Comparison of ENCODE assay signal across 18 cellular contexts in the genomic region with DNA sequence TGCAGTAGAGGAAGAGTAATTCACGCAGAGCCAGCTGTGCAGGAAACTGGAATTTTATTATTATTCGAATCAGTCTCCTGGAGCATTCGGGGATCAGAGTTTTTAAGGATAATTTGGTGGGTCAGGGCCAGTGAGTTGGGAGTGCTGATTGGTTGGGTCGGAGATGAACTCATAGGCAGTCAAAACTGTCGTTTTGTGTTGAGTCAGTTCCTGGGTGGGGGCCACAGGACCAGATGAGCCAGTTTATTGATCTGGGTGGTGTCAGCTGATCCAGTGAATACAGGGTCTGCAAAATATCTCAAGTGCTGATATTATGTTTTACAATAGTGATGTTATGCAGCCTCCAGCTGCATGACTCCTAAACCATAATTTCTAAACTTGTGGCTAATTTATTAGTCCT.
DNase-seq lines count a peak whose midpoint lies in the region; ATAC-seq and TF ChIP-seq lines count a peak whose summit lies in the region.
"Had no signal": no experiment of that assay in that cellular context is flagged by ENCODE, and none has a peak within 500 bp of the region (broad histone marks: within the 10 kb centered on the region; RNA-seq: fewer than 3 reads in every experiment).

No MANE protein-coding gene starts in this region.

- intact Hi-C loops in left ventricle myocardium inferior (cut with micrococcal nuclease) (no loop called here), left ventricle myocardium superior (cut with micrococcal nuclease) (no loop called here), PC-3 (cut with micrococcal nuclease) (no loop called here)

- H3K9me3 ChIP-seq in left ventricle myocardium inferior (replicated peaks) (peaks cover 5% of the 10 kb centered on the region), PC-3 (ENCODE audit: low read length) (0 out of 2 replicates have a peak, but pooled peaks cover 3% of the 10 kb centered on the region)

- H3K4me2 ChIP-seq in PC-3 (ENCODE audit: low read length), result peak overlapping the region; percentile 45; the same call in 1 of the 2 replicates

- BruUV-seq in PC-3 (replicated peaks; lab: Mats Ljungman, UMichigan), result no TSS peak

- no peak overlapping the region for H3K4me3 ChIP-seq in left ventricle myocardium inferior
- H3K4me3 ChIP-seq in PC-3 (ENCODE audit: low read length), result no peak overlapping the region
- no peak overlapping the region for H3K4me3 ChIP-seq in fibroblast of mammary gland (ENCODE audit: control insufficient read depth, low read depth, low read length)

- H3K4me3 Mint-ChIP-seq in type B pancreatic cell, result peak overlapping the region; percentile 29
- H3K4me3 Mint-ChIP-seq: B cell; CD4-positive, alpha-beta T cell had no signal

- peaks cover 11% of the 10 kb centered on the region for H3K9me3 Mint-ChIP-seq in type B pancreatic cell

- H4K20me1 ChIP-seq in PC-3 (ENCODE audit: low read length), result no peaks in the 10 kb centered on the region

- CTCF ChIA-PET in PC-3 (lab: Charles Lee), result no interaction called here

- H2AFZ ChIP-seq in PC-3 (ENCODE audit: low read length), result no peak overlapping the region

- no peaks in the 10 kb centered on the region for H3K27me3 Mint-ChIP-seq in type B pancreatic cell

- DNase-seq in left ventricle myocardium inferior, result no peak
- DNase-seq in left ventricle myocardium superior, result no peak
- peak; percentile 76 for DNase-seq in PC-3
- DNase-seq in fibroblast of mammary gland (ENCODE audit: low read depth), result peak; percentile 45
- DNase-seq in type B pancreatic cell (ENCODE audit: extremely low spot score, unreplicated experiment), result no peak
- DNase-seq in SW480 (ENCODE audit: low spot score), result no peak
- DNase-seq: 8988T; CD4-positive, alpha-beta T cell; IMR-90; NCI-H1105; NCI-H2081; NCI-H2171 treated with DMSO at 0.1 percent for 48 hours; NCI-H446 treated with DMSO at 0.1 percent for 48 hours; NK-92 treated with Interleukin-12 subunit alpha and Interleukin-12 subunit beta, amount 100 ng/mL, for 24 hours; RPMI8226 had no signal

- POLR2A ChIA-PET in PC-3 (lab: Charles Lee; ENCODE audit: unreplicated experiment), result interaction anchor here (0.6 kb wide), 1 partner anchor 15 kb away, joined by 10 read pairs; no protein-coding TSS in a partner anchor

- H3K4me1 ChIP-seq in left ventricle myocardium inferior (peaks cover 62% of the 10 kb centered on the region), PC-3 (ENCODE audit: insufficient read depth, low read length) (peaks cover 26% of the 10 kb centered on the region)

- no peaks in the 10 kb centered on the region for H3K9me2 ChIP-seq in PC-3 (replicated peaks; ENCODE audit: low read length)

- no peaks in the 10 kb centered on the region for H3K36me3 ChIP-seq in left ventricle myocardium inferior
- H3K36me3 ChIP-seq in PC-3 (ENCODE audit: low read depth, low read length), result no peaks in the 10 kb centered on the region

- H3F3A ChIP-seq in PC-3 (ENCODE audit: low read length, unreplicated experiment), result no peaks in the 10 kb centered on the region

- H3K79me2 ChIP-seq in PC-3 (ENCODE audit: low read length), result peaks cover 96% of the 10 kb centered on the region

- ATAC-seq in left ventricle myocardium superior (no peak), PC-3 (peak; percentile 78), HG03469 (IDR thresholded peaks at IDR 0.05; ENCODE audit: unreplicated experiment) (no peak), GM18907 (IDR thresholded peaks at IDR 0.05; ENCODE audit: unreplicated experiment) (no peak)

- H3K36me3 Mint-ChIP-seq in type B pancreatic cell, result peaks cover 21% of the 10 kb centered on the region

- peaks cover 47% of the 10 kb centered on the region for H3K4me1 Mint-ChIP-seq in type B pancreatic cell (ENCODE audit: unreplicated experiment)
- H3K4me1 Mint-ChIP-seq: B cell had no signal

- TF ChIP-seq CTCF in left ventricle myocardium inferior (IDR thresholded peaks at IDR 0.05; ENCODE audit: borderline replicate concordance) (no peak), PC-3 (conservative IDR thresholded peaks at IDR 0.05; ENCODE audit: low read depth, low read length) (no peak), fibroblast of mammary gland (conservative IDR thresholded peaks at IDR 0.05; ENCODE audit: control insufficient read depth, insufficient read depth, low read depth, low read length) (no peak), type B pancreatic cell (conservative IDR thresholded peaks at IDR 0.05) (no peak)

- H3K27me3 ChIP-seq in left ventricle myocardium inferior (ENCODE audit: low read depth), result no peaks in the 10 kb centered on the region
- H3K27me3 ChIP-seq in PC-3 (ENCODE audit: low read length), result no peaks in the 10 kb centered on the region

- peak overlapping the region; percentile 75 for H3K27ac ChIP-seq in left ventricle myocardium inferior (replicated peaks)
- H3K27ac ChIP-seq in PC-3 (ENCODE audit: low read length), result peak overlapping the region; percentile 60

- H3K27ac Mint-ChIP-seq in type B pancreatic cell, result no peak overlapping the region
- H3K27ac Mint-ChIP-seq: B cell; CD4-positive, alpha-beta T cell had no signal

- no peak overlapping the region for H3K9ac ChIP-seq in PC-3 (ENCODE audit: low read length)

Comparison
In these comparisons a context has a peak if more than half of its experiments do, and no peak if none do; other contexts are left out.
1. DNase-seq: peak in PC-3 (single experiment) and fibroblast of mammary gland (single experiment); none in left ventricle myocardium inferior (single experiment), left ventricle myocardium superior (single experiment), type B pancreatic cell (single experiment) and SW480 (single experiment).